8 cellular contexts compared by ENCODE assay signal in genomic region chr6:137868721-137869631, GRCh38. TPM values are rescaled to one million over a fixed set of nuclear protein-coding genes. Genes with fewer than 3 reads are reported as not detected.
DNase-seq lines count a peak whose midpoint lies in the region; ATAC-seq and TF ChIP-seq lines count a peak whose summit lies in the region.

No MANE protein-coding gene starts in this region.

- ATAC-seq in Right ventricle myocardium superior (ENCODE audit: poor library complexity) (no peak), memory B cell (ENCODE audit: low read depth) (no peak), HG03520 (IDR thresholded peaks at IDR 0.05; ENCODE audit: unreplicated experiment) (no peak)

- in situ Hi-C loops in astrocyte of the cerebellum (cut with HindIII; ENCODE audit: low sequenced_read_pairs): no loop called here

- H3K4me3 Mint-ChIP-seq in memory B cell: peak overlapping the region; percentile 87

- no peaks in the 10 kb centered on the region for H3K9me3 Mint-ChIP-seq in memory B cell

- DNase-seq in left ventricle myocardium inferior (no peak), Right ventricle myocardium superior (no peak), astrocyte of the cerebellum (ENCODE audit: low read depth) (no peak), memory B cell (ENCODE audit: low spot score in 2 of 2) (no peak), uterus (no peak), NCI-H82 (lab: John Stamatoyannopoulos, UW) (no peak), NOMO-1 treated with DMSO at 0.1 percent for 48 hours (lab: John Stamatoyannopoulos, UW; ENCODE audit: unreplicated experiment) (no peak)

- H3K27ac ChIP-seq in left ventricle myocardium inferior (replicated peaks) (peak overlapping the region; percentile 93), uterus (peak overlapping the region; percentile 89)

- peaks cover 10% of the 10 kb centered on the region for H3K36me3 ChIP-seq in left ventricle myocardium inferior
- H3K36me3 ChIP-seq in uterus: no peaks in the 10 kb centered on the region

- H3K4me1 ChIP-seq in left ventricle myocardium inferior (peaks cover 77% of the 10 kb centered on the region), uterus (peaks cover under 1 to 3% of the 10 kb centered on the region in 2 donors)

- H3K36me3 Mint-ChIP-seq in memory B cell: peaks cover 4% of the 10 kb centered on the region

- TF ChIP-seq CTCF in left ventricle myocardium inferior (IDR thresholded peaks at IDR 0.05; ENCODE audit: borderline replicate concordance) (no peak), astrocyte of the cerebellum (IDR thresholded peaks at IDR 0.05; ENCODE audit: low read depth, low read length, missing control alignments) (no peak), uterus (IDR thresholded peaks at IDR 0.05) (no peak)

- H3K27me3 Mint-ChIP-seq in memory B cell: no peaks in the 10 kb centered on the region

- no peaks in the 10 kb centered on the region for H3K9me3 ChIP-seq in left ventricle myocardium inferior (replicated peaks)
- H3K9me3 ChIP-seq in uterus: no peaks in the 10 kb centered on the region

- H3K4me1 Mint-ChIP-seq in memory B cell: peaks cover 47% of the 10 kb centered on the region

- intact Hi-C loops in left ventricle myocardium inferior (cut with micrococcal nuclease) (loop anchor here (10.0 kb wide), 1 partner anchor 64 kb away; no protein-coding TSS in a partner anchor), Right ventricle myocardium superior (cut with DNase I) (no loop called here), uterus (cut with DNase I; ENCODE audit: low total_unique reads) (loop anchor here (10.0 kb wide), 1 partner anchor 64 kb away; no protein-coding TSS in a partner anchor)

- peak overlapping the region; percentile 100 for H3K4me3 ChIP-seq in left ventricle myocardium inferior
- H3K4me3 ChIP-seq in astrocyte of the cerebellum (ENCODE audit: low read depth, low read length): peak overlapping the region; percentile 80
- H3K4me3 ChIP-seq in uterus: peak overlapping the region; percentile 72 to 84

- no peak for TF ChIP-seq POLR2A in uterus (IDR thresholded peaks at IDR 0.05)

- H3K27me3 ChIP-seq in left ventricle myocardium inferior (ENCODE audit: low read depth): no peaks in the 10 kb centered on the region
- H3K27me3 ChIP-seq in uterus: no peaks in the 10 kb centered on the region

- H3K27ac Mint-ChIP-seq in memory B cell: peak overlapping the region; percentile 97

RNA-seq across cellular contexts. Expression of gene TNFAIP3, which starts 1.9 kb away (rescaled TPM):
- total RNA-seq in left ventricle myocardium inferior (7.0 TPM), Right ventricle myocardium superior (4.6 TPM), uterus (10 to 100 TPM; 14.4 to 36.2 (median 19.6) TPM)
